Comparison of ENCODE assay signal across 8 cellular contexts in genomic region chr5:140725799-140726471, GRCh38. TPM values are rescaled to one million over a fixed set of nuclear protein-coding genes. Genes with fewer than 3 reads are reported as not detected.
DNase-seq lines count a peak whose midpoint lies in the region; ATAC-seq lines count a peak whose summit lies in the region.

No MANE protein-coding gene starts in this region.

- peak; percentile 61 to 88 (median 63) for DNase-seq in CD4-positive, alpha-beta memory T cell
- peak; percentile 44 for DNase-seq in T follicular helper cell (ENCODE audit: low read depth)
- DNase-seq in activated naive CD8-positive, alpha-beta T cell treated with anti-CD3 and anti-CD28 coated beads, Interleukin-2, amount 50 U/mL, for 24 hours = peak; percentile 78
- DNase-seq in iPS DF 4.7 (ENCODE audit: extremely low read depth, low spot score) = peak; percentile 51
- DNase-seq in stimulated activated CD4-positive, alpha-beta T cell treated with anti-CD3 and anti-CD28 coated beads, Interleukin-12 subunit alpha, Interleukin-12 subunit beta, amount 100 ng/mL, for 48 hours (ENCODE audit: low read depth in 2 of 3, low spot score in 1 of 3) = peak; percentile 72 to 90 (median 80)
- DNase-seq in DMS114 treated with DMSO at 0.1 percent for 48 hours (lab: John Stamatoyannopoulos, UW; ENCODE audit: unreplicated experiment) = no peak

- intact Hi-C loops in CD4-positive, alpha-beta memory T cell (cut with micrococcal nuclease) = no loop called here

- peak overlapping the region; percentile 75 to 90 (median 81) for H3K4me3 Mint-ChIP-seq in CD4-positive, alpha-beta memory T cell
- peak overlapping the region; percentile 83 for H3K4me3 Mint-ChIP-seq in activated naive CD8-positive, alpha-beta T cell treated with anti-CD3 and anti-CD28 coated beads, Interleukin-2, amount 50 U/mL, for 24 hours

- no peaks in the 10 kb centered on the region for H3K36me3 ChIP-seq in CD4-positive, alpha-beta memory T cell (ENCODE audit: insufficient read depth, low read length)

- H3K9me3 ChIP-seq in CD4-positive, alpha-beta memory T cell (ENCODE audit: control insufficient read depth in 1 of 2, low read length in 2 of 2) = no peaks in the 10 kb centered on the region

- peaks cover 6% of the 10 kb centered on the region for H3K4me1 ChIP-seq in CD4-positive, alpha-beta memory T cell (ENCODE audit: insufficient read depth, low read length)

- CTCF ChIA-PET in CD4-positive, alpha-beta memory T cell (lab: Charles Lee; ENCODE audit: partially characterized antibody) = interaction anchor here (0.6 to 9.6 kb wide), 9 partner anchors 14 to 486 kb away, joined by 3 to 89 read pairs (median 3); partner anchors contain the start of gene SLC4A9

- H3K27ac ChIP-seq in CD4-positive, alpha-beta memory T cell (ENCODE audit: low read depth, low read length) = no peak overlapping the region

- H3K27me3 Mint-ChIP-seq in CD4-positive, alpha-beta memory T cell = peaks cover 3 to 11% of the 10 kb centered on the region in 2 donors
- H3K27me3 Mint-ChIP-seq in activated naive CD8-positive, alpha-beta T cell treated with anti-CD3 and anti-CD28 coated beads, Interleukin-2, amount 50 U/mL, for 24 hours = peaks cover 38% of the 10 kb centered on the region

- POLR2A ChIA-PET in CD4-positive, alpha-beta memory T cell (lab: Charles Lee; ENCODE audit: partially characterized antibody) = interaction anchor here (0.9 to 1.8 kb wide), 4 partner anchors 15 to 325 kb away, joined by 4 to 9 read pairs (median 5); partner anchors contain the start of genes CD14 and NDUFA2

- peak overlapping the region; percentile 37 to 99 (median 74) for H3K27ac Mint-ChIP-seq in CD4-positive, alpha-beta memory T cell
- peak overlapping the region; percentile 91 for H3K27ac Mint-ChIP-seq in activated naive CD8-positive, alpha-beta T cell treated with anti-CD3 and anti-CD28 coated beads, Interleukin-2, amount 50 U/mL, for 24 hours

- ATAC-seq in GM19463 (IDR thresholded peaks at IDR 0.05; ENCODE audit: unreplicated experiment) (peak; percentile 89), HG03558 (IDR thresholded peaks at IDR 0.05; ENCODE audit: extremely low read depth, unreplicated experiment) (peak; percentile 87)
- ATAC-seq in activated naive CD8-positive, alpha-beta T cell treated with anti-CD3 and anti-CD28 coated beads, Interleukin-2, amount 50 U/mL, for 24 hours = peak; percentile 99

- H3K9me3 Mint-ChIP-seq in CD4-positive, alpha-beta memory T cell = peaks cover 0 to 4% (median 0%) of the 10 kb centered on the region in 8 donors
- no peaks in the 10 kb centered on the region for H3K9me3 Mint-ChIP-seq in activated naive CD8-positive, alpha-beta T cell treated with anti-CD3 and anti-CD28 coated beads, Interleukin-2, amount 50 U/mL, for 24 hours

- peaks cover 9 to 25% (median 17%) of the 10 kb centered on the region in 4 donors for H3K4me1 Mint-ChIP-seq in CD4-positive, alpha-beta memory T cell
- peaks cover 7% of the 10 kb centered on the region for H3K4me1 Mint-ChIP-seq in activated naive CD8-positive, alpha-beta T cell treated with anti-CD3 and anti-CD28 coated beads, Interleukin-2, amount 50 U/mL, for 24 hours

- H3K36me3 Mint-ChIP-seq in CD4-positive, alpha-beta memory T cell = peaks cover 0 to 5% of the 10 kb centered on the region in 2 donors
- H3K36me3 Mint-ChIP-seq in activated naive CD8-positive, alpha-beta T cell treated with anti-CD3 and anti-CD28 coated beads, Interleukin-2, amount 50 U/mL, for 24 hours (ENCODE audit: low read depth) = peaks cover 2% of the 10 kb centered on the region

- peak overlapping the region; percentile 39 to 42 for H3K4me3 ChIP-seq in CD4-positive, alpha-beta memory T cell (ENCODE audit: low read length in 2 of 2)

- no peaks in the 10 kb centered on the region for H3K27me3 ChIP-seq in CD4-positive, alpha-beta memory T cell (ENCODE audit: insufficient read depth, low read length)

RNA-seq across cellular contexts. Expression of gene ZMAT2, which starts 25.7 kb away (rescaled TPM):
- total RNA-seq in CD4-positive, alpha-beta memory T cell = 10 to 100 TPM; 56.3 to 57.4 TPM
- 10 to 100 TPM; 65.9 to 76.5 TPM for polyA plus RNA-seq in CD4-positive, alpha-beta memory T cell

RNA-seq across cellular contexts. Expression of gene HARS2, which starts 34.7 kb away (rescaled TPM):
- 10 to 100 TPM; 61.6 to 67.5 TPM for total RNA-seq in CD4-positive, alpha-beta memory T cell
- 10 to 100 TPM; 17.8 to 26.5 TPM for polyA plus RNA-seq in CD4-positive, alpha-beta memory T cell

RNA-seq across cellular contexts. Expression of gene HARS1, which starts 34.8 kb away (rescaled TPM):
- total RNA-seq in CD4-positive, alpha-beta memory T cell = 10 to 100 TPM; 60.7 to 63.5 TPM
- 10 to 100 TPM; 70.8 to 72.9 TPM for polyA plus RNA-seq in CD4-positive, alpha-beta memory T cell

RNA-seq across cellular contexts. Expression of gene DND1, which starts 52.6 kb away (rescaled TPM):
- 1 to 10 TPM; 4.0 to 5.0 TPM for total RNA-seq in CD4-positive, alpha-beta memory T cell
- not detected for polyA plus RNA-seq in CD4-positive, alpha-beta memory T cell
